In genomic region chr2:42935692-42936631, GRCh38 we compare ENCODE assay signal across 12 cellular contexts.
A peak's percentile ranks its signal among the peaks of the same experiment; 100 is the strongest.
DNase-seq lines count a peak whose midpoint lies in the region; ATAC-seq and TF ChIP-seq lines count a peak whose summit lies in the region.
"Had no signal": no experiment of that assay in that cellular context is flagged by ENCODE, and none has a peak within 500 bp of the region (broad histone marks: within the 10 kb centered on the region; RNA-seq: fewer than 3 reads in every experiment).

No MANE protein-coding gene starts in this region.

- no peak for DNase-seq in activated T-cell treated with anti-CD3 and anti-CD28 coated beads, Interleukin-2, amount 50 U/mL, for 4 hours
- DNase-seq in activated T-cell treated with anti-CD3 and anti-CD28 coated beads, Interleukin-2, amount 50 U/mL, for 24 hours: no peak
- DNase-seq in NCI-H2171 treated with DMSO at 0.1 percent for 48 hours (lab: John Stamatoyannopoulos, UW) (peak; percentile 52), Caco-2 (no peak), NCI-H82 treated with DMSO at 0.1 percent for 48 hours (lab: John Stamatoyannopoulos, UW; ENCODE audit: unreplicated experiment) (no peak), germinal center (ENCODE audit: low spot score) (no peak)
- no peak for DNase-seq in stimulated activated effector memory CD8-positive, alpha-beta T cell treated with anti-CD3 and anti-CD28 coated beads, Interleukin-12 subunit alpha, Interleukin-12 subunit beta, amount 100 ng/mL, for 72 hours (ENCODE audit: low spot score in 2 of 2)
- DNase-seq: C1 segment of cervical spinal cord, T1000 had no signal

- no peak overlapping the region for H3K4me3 ChIP-seq in Caco-2 (ENCODE audit: low read depth, low read length)

- POLR2A ChIA-PET in Caco-2 (lab: Charles Lee): no interaction called here

- no peak overlapping the region for H3K27ac Mint-ChIP-seq in activated T-cell treated with anti-CD3 and anti-CD28 coated beads, Interleukin-2, amount 50 U/mL, for 24 hours
- no peak overlapping the region for H3K27ac Mint-ChIP-seq in stimulated activated effector memory CD8-positive, alpha-beta T cell treated with anti-CD3 and anti-CD28 coated beads, Interleukin-12 subunit alpha, Interleukin-12 subunit beta, amount 100 ng/mL, for 72 hours
- no peak overlapping the region for H3K27ac Mint-ChIP-seq in Caco-2 (ENCODE audit: unreplicated experiment)
- H3K27ac Mint-ChIP-seq: stimulated activated naive CD8-positive, alpha-beta T cell treated with anti-CD3 and anti-CD28 coated beads, Interleukin-15, Interleukin-2, amounts not matched to agents 100 ng/mL and 50 ng/mL, for 24 hours had no signal

- TF ChIP-seq CTCF in Caco-2 (IDR thresholded peaks at IDR 0.05; ENCODE audit: insufficient read depth in 1 of 2, low read depth in 1 of 2, low read length in 1 of 2, severe bottlenecking in 1 of 2, unreplicated experiment in 1 of 2): no peak

- H3K9me3 Mint-ChIP-seq in activated T-cell treated with anti-CD3 and anti-CD28 coated beads, Interleukin-2, amount 50 U/mL, for 4 hours: no peaks in the 10 kb centered on the region
- H3K9me3 Mint-ChIP-seq in activated T-cell treated with anti-CD3 and anti-CD28 coated beads, Interleukin-2, amount 50 U/mL, for 24 hours: no peaks in the 10 kb centered on the region
- no peaks in the 10 kb centered on the region for H3K9me3 Mint-ChIP-seq in stimulated activated effector memory CD8-positive, alpha-beta T cell treated with anti-CD3 and anti-CD28 coated beads, Interleukin-12 subunit alpha, Interleukin-12 subunit beta, amount 100 ng/mL, for 72 hours
- H3K9me3 Mint-ChIP-seq in Caco-2 (ENCODE audit: unreplicated experiment): no peaks in the 10 kb centered on the region
- H3K9me3 Mint-ChIP-seq: stimulated activated naive CD8-positive, alpha-beta T cell treated with anti-CD3 and anti-CD28 coated beads, Interleukin-15, Interleukin-2, amounts not matched to agents 100 ng/mL and 50 ng/mL, for 24 hours had no signal

- peaks cover 5% of the 10 kb centered on the region; the same call in 1 of the 2 replicates for H3K4me1 ChIP-seq in Caco-2

- intact Hi-C loops in Caco-2 (cut with micrococcal nuclease; ENCODE audit: unreplicated experiment): loop anchor here (5.0 kb wide), 1 partner anchor 39 kb away; no protein-coding TSS in a partner anchor

- H3K27me3 ChIP-seq in Caco-2 (replicated peaks; ENCODE audit: control insufficient read depth, insufficient read depth, low read length): no peaks in the 10 kb centered on the region

- H3K27me3 Mint-ChIP-seq in activated T-cell treated with anti-CD3 and anti-CD28 coated beads, Interleukin-2, amount 50 U/mL, for 4 hours (ENCODE audit: low read depth): peaks cover 4% of the 10 kb centered on the region
- H3K27me3 Mint-ChIP-seq in activated T-cell treated with anti-CD3 and anti-CD28 coated beads, Interleukin-2, amount 50 U/mL, for 24 hours: no peaks in the 10 kb centered on the region
- no peaks in the 10 kb centered on the region for H3K27me3 Mint-ChIP-seq in Caco-2 (ENCODE audit: insufficient read depth, unreplicated experiment)
- H3K27me3 Mint-ChIP-seq: stimulated activated naive CD8-positive, alpha-beta T cell treated with anti-CD3 and anti-CD28 coated beads, Interleukin-15, Interleukin-2, amounts not matched to agents 100 ng/mL and 50 ng/mL, for 24 hours had no signal

- H3K9me3 ChIP-seq in Caco-2: no peaks in the 10 kb centered on the region

- H3K36me3 Mint-ChIP-seq in activated T-cell treated with anti-CD3 and anti-CD28 coated beads, Interleukin-2, amount 50 U/mL, for 4 hours (ENCODE audit: insufficient read depth): no peaks in the 10 kb centered on the region
- H3K36me3 Mint-ChIP-seq in activated T-cell treated with anti-CD3 and anti-CD28 coated beads, Interleukin-2, amount 50 U/mL, for 24 hours (ENCODE audit: low read depth): no peaks in the 10 kb centered on the region
- no peaks in the 10 kb centered on the region for H3K36me3 Mint-ChIP-seq in stimulated activated effector memory CD8-positive, alpha-beta T cell treated with anti-CD3 and anti-CD28 coated beads, Interleukin-12 subunit alpha, Interleukin-12 subunit beta, amount 100 ng/mL, for 72 hours
- H3K36me3 Mint-ChIP-seq in Caco-2 (ENCODE audit: insufficient read depth, unreplicated experiment): no peaks in the 10 kb centered on the region

- no peak overlapping the region for H3K4me3 Mint-ChIP-seq in activated T-cell treated with anti-CD3 and anti-CD28 coated beads, Interleukin-2, amount 50 U/mL, for 4 hours
- H3K4me3 Mint-ChIP-seq in activated T-cell treated with anti-CD3 and anti-CD28 coated beads, Interleukin-2, amount 50 U/mL, for 24 hours: no peak overlapping the region
- no peak overlapping the region for H3K4me3 Mint-ChIP-seq in stimulated activated effector memory CD8-positive, alpha-beta T cell treated with anti-CD3 and anti-CD28 coated beads, Interleukin-12 subunit alpha, Interleukin-12 subunit beta, amount 100 ng/mL, for 72 hours
- no peak overlapping the region for H3K4me3 Mint-ChIP-seq in Caco-2 (ENCODE audit: unreplicated experiment)
- H3K4me3 Mint-ChIP-seq: stimulated activated naive CD8-positive, alpha-beta T cell treated with anti-CD3 and anti-CD28 coated beads, Interleukin-15, Interleukin-2, amounts not matched to agents 100 ng/mL and 50 ng/mL, for 24 hours had no signal

- ATAC-seq in activated T-cell treated with anti-CD3 and anti-CD28 coated beads, Interleukin-2, amount 50 U/mL, for 4 hours: peak; percentile 69 to 70
- ATAC-seq in esophagus mucosa: peak; percentile 8
- ATAC-seq in stimulated activated effector memory CD8-positive, alpha-beta T cell treated with anti-CD3 and anti-CD28 coated beads, Interleukin-12 subunit alpha, Interleukin-12 subunit beta, amount 100 ng/mL, for 72 hours: peak; percentile 70
- ATAC-seq: Panc1 had no signal

- H3K36me3 ChIP-seq in Caco-2 (ENCODE audit: control insufficient read depth, insufficient read depth, low read length): no peaks in the 10 kb centered on the region

- no TSS peak for BruUV-seq in Caco-2 (replicated peaks; lab: Mats Ljungman, UMichigan)

- CTCF ChIA-PET in Caco-2 (lab: Charles Lee): interaction anchor here (1.0 kb wide), 1 partner anchor 10 kb away, joined by 3 read pairs; no protein-coding TSS in a partner anchor

- no peaks in the 10 kb centered on the region for H3K4me1 Mint-ChIP-seq in activated T-cell treated with anti-CD3 and anti-CD28 coated beads, Interleukin-2, amount 50 U/mL, for 4 hours (ENCODE audit: low read depth)
- H3K4me1 Mint-ChIP-seq in activated T-cell treated with anti-CD3 and anti-CD28 coated beads, Interleukin-2, amount 50 U/mL, for 24 hours (ENCODE audit: low read depth): no peaks in the 10 kb centered on the region
- peaks cover 5% of the 10 kb centered on the region for H3K4me1 Mint-ChIP-seq in stimulated activated effector memory CD8-positive, alpha-beta T cell treated with anti-CD3 and anti-CD28 coated beads, Interleukin-12 subunit alpha, Interleukin-12 subunit beta, amount 100 ng/mL, for 72 hours
- H3K4me1 Mint-ChIP-seq in Caco-2 (ENCODE audit: low read depth, unreplicated experiment): no peaks in the 10 kb centered on the region

Comparison
In these comparisons a context has a peak if more than half of its experiments do, and no peak if none do; other contexts are left out.
1. ATAC-seq: peak in every context shown above with its lines; median percentile 70 in stimulated activated effector memory CD8-positive, alpha-beta T cell treated with anti-CD3 and anti-CD28 coated beads, Interleukin-12 subunit alpha, Interleukin-12 subunit beta, amount 100 ng/mL, for 72 hours; 70 in activated T-cell treated with anti-CD3 and anti-CD28 coated beads, Interleukin-2, amount 50 U/mL, for 4 hours; 8 in esophagus mucosa.